In the genomic region with DNA sequence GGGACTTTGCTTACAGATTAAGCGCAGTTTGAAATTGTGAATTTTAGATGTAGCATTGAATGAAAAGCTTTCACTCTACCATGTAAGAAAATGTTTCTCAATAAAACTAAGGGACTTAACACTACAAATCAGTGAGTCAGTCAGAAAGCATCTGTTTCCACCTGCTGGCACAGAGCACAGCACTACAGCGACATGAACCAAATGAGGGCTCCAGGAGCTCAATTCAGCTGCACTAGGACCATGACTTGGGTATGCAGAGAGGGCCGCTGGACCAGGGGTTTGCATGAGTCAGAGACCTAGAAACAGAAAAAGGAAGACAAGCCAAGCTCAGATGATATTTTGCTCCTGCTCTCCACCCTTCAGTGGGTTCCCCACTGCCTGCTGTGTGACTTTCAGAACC, we compare ENCODE assay signal across 1 cellular context.
TF ChIP-seq lines count a peak whose summit lies in the region.

No MANE protein-coding gene starts in this region.

TF ChIP-seq in WTC11, 78 proteins besides CTCF, POLR2A, EP300 and RAD21:
- TF ChIP-seq NR3C1 (CRISPR knock-in tag; conservative IDR thresholded peaks at IDR 0.05; ENCODE audit: low read depth) (no peak), ZNF219 (CRISPR knock-in tag; IDR thresholded peaks at IDR 0.05; ENCODE audit: borderline replicate concordance) (no peak), RORB (CRISPR knock-in tag; IDR thresholded peaks at IDR 0.05) (no peak), KAT7 (CRISPR knock-in tag; IDR thresholded peaks at IDR 0.05; ENCODE audit: borderline replicate concordance) (no peak), EMX1 (CRISPR knock-in tag; IDR thresholded peaks at IDR 0.05) (no peak), ELF4 (CRISPR knock-in tag; IDR thresholded peaks at IDR 0.05; ENCODE audit: low read depth) (no peak), TEAD4 (CRISPR knock-in tag; IDR thresholded peaks at IDR 0.05) (no peak)
- TF ChIP-seq, protein P1, sequence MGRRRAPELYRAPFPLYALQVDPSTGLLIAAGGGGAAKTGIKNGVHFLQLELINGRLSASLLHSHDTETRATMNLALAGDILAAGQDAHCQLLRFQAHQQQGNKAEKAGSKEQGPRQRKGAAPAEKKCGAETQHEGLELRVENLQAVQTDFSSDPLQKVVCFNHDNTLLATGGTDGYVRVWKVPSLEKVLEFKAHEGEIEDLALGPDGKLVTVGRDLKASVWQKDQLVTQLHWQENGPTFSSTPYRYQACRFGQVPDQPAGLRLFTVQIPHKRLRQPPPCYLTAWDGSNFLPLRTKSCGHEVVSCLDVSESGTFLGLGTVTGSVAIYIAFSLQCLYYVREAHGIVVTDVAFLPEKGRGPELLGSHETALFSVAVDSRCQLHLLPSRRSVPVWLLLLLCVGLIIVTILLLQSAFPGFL (CRISPR knock-in tag; IDR thresholded peaks at IDR 0.05; ENCODE audit: borderline replicate concordance) = no peak
- TF ChIP-seq, protein P2, sequence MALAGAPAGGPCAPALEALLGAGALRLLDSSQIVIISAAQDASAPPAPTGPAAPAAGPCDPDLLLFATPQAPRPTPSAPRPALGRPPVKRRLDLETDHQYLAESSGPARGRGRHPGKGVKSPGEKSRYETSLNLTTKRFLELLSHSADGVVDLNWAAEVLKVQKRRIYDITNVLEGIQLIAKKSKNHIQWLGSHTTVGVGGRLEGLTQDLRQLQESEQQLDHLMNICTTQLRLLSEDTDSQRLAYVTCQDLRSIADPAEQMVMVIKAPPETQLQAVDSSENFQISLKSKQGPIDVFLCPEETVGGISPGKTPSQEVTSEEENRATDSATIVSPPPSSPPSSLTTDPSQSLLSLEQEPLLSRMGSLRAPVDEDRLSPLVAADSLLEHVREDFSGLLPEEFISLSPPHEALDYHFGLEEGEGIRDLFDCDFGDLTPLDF (CRISPR knock-in tag; IDR thresholded peaks at IDR 0.05) = no peak
- TF ChIP-seq, protein P3, sequence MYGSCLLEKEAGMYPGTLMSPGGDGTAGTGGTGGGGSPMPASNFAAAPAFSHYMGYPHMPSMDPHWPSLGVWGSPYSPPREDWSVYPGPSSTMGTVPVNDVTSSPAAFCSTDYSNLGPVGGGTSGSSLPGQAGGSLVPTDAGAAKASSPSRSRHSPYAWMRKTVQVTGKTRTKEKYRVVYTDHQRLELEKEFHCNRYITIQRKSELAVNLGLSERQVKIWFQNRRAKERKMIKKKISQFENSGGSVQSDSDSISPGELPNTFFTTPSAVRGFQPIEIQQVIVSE (CRISPR knock-in tag; IDR thresholded peaks at IDR 0.05; ENCODE audit: borderline replicate concordance) = no peak
- TF ChIP-seq, protein P4, sequence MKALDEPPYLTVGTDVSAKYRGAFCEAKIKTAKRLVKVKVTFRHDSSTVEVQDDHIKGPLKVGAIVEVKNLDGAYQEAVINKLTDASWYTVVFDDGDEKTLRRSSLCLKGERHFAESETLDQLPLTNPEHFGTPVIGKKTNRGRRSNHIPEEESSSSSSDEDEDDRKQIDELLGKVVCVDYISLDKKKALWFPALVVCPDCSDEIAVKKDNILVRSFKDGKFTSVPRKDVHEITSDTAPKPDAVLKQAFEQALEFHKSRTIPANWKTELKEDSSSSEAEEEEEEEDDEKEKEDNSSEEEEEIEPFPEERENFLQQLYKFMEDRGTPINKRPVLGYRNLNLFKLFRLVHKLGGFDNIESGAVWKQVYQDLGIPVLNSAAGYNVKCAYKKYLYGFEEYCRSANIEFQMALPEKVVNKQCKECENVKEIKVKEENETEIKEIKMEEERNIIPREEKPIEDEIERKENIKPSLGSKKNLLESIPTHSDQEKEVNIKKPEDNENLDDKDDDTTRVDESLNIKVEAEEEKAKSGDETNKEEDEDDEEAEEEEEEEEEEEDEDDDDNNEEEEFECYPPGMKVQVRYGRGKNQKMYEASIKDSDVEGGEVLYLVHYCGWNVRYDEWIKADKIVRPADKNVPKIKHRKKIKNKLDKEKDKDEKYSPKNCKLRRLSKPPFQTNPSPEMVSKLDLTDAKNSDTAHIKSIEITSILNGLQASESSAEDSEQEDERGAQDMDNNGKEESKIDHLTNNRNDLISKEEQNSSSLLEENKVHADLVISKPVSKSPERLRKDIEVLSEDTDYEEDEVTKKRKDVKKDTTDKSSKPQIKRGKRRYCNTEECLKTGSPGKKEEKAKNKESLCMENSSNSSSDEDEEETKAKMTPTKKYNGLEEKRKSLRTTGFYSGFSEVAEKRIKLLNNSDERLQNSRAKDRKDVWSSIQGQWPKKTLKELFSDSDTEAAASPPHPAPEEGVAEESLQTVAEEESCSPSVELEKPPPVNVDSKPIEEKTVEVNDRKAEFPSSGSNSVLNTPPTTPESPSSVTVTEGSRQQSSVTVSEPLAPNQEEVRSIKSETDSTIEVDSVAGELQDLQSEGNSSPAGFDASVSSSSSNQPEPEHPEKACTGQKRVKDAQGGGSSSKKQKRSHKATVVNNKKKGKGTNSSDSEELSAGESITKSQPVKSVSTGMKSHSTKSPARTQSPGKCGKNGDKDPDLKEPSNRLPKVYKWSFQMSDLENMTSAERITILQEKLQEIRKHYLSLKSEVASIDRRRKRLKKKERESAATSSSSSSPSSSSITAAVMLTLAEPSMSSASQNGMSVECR (CRISPR knock-in tag; IDR thresholded peaks at IDR 0.05; ENCODE audit: borderline replicate concordance) = no peak
- TF ChIP-seq, protein P5, sequence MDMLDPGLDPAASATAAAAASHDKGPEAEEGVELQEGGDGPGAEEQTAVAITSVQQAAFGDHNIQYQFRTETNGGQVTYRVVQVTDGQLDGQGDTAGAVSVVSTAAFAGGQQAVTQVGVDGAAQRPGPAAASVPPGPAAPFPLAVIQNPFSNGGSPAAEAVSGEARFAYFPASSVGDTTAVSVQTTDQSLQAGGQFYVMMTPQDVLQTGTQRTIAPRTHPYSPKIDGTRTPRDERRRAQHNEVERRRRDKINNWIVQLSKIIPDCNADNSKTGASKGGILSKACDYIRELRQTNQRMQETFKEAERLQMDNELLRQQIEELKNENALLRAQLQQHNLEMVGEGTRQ (CRISPR knock-in tag; IDR thresholded peaks at IDR 0.05) = no peak
